In genomic region chr13:87356314-87356713, GRCh38 we compare ENCODE assay signal across 17 cellular contexts.
DNase-seq lines count a peak whose midpoint lies in the region; ATAC-seq and TF ChIP-seq lines count a peak whose summit lies in the region.
"Had no signal": no experiment of that assay in that cellular context is flagged by ENCODE, and none has a peak within 500 bp of the region (broad histone marks: within the 10 kb centered on the region; RNA-seq: fewer than 3 reads in every experiment).

No MANE protein-coding gene starts in this region.

- no peak overlapping the region for H2AFZ ChIP-seq in mesenchymal stem cell (ENCODE audit: low read depth, low read length)

- H2AK5ac ChIP-seq in mesenchymal stem cell (ENCODE audit: low read length, severe bottlenecking) = no peak overlapping the region

- no peak overlapping the region for H4K91ac ChIP-seq in mesenchymal stem cell (ENCODE audit: low read length)

- ATAC-seq in left lobe of liver = peak; percentile 48
- no peak for ATAC-seq in aorta (ENCODE audit: low FRiP score)
- ATAC-seq: HCT116, mucosa of descending colon had no signal

- H3K4ac ChIP-seq in mesenchymal stem cell (ENCODE audit: low read depth in 1 of 2, low read length in 2 of 2) = no peak overlapping the region

- TF ChIP-seq CTCF in GM12865 (IDR thresholded peaks at IDR 0.05; ENCODE audit: insufficient read depth, low read depth, low read length, missing control alignments) (no peak), colonic mucosa (IDR thresholded peaks at IDR 0.05) (no peak)

- H3K4me1 ChIP-seq in colonic mucosa = no peaks in the 10 kb centered on the region
- no peaks in the 10 kb centered on the region for H3K4me1 ChIP-seq in aorta (ENCODE audit: control insufficient read depth in 1 of 2, insufficient read depth in 2 of 2, low read length in 2 of 2)
- H3K4me1 ChIP-seq in mesenchymal stem cell (ENCODE audit: control insufficient read depth, insufficient read depth, low read depth, low read length) = no peaks in the 10 kb centered on the region
- H3K4me1 ChIP-seq: tibial nerve had no signal

- no peak overlapping the region for H2BK5ac ChIP-seq in mesenchymal stem cell (ENCODE audit: low read depth, low read length, poor library complexity, severe bottlenecking)

- intact Hi-C loops in colonic mucosa (cut with DNase I) (no loop called here), aorta (cut with DNase I) (no loop called here)

- peak overlapping the region in 1 of 2 experiments; percentile 25 for H2BK12ac ChIP-seq in mesenchymal stem cell (ENCODE audit: low read length in 2 of 2)

- H3K4me2 ChIP-seq in mesenchymal stem cell (ENCODE audit: low read length, poor library complexity, severe bottlenecking) = no peak overlapping the region

- H3K9me3 ChIP-seq in colonic mucosa (no peaks in the 10 kb centered on the region), aorta (ENCODE audit: control insufficient read depth, low read length) (no peaks in the 10 kb centered on the region), mesenchymal stem cell (ENCODE audit: control insufficient read depth, low read length) (peaks cover 13% of the 10 kb centered on the region)
- H3K9me3 ChIP-seq: mucosa of descending colon, neutrophil, tibial nerve had no signal

- H3K23ac ChIP-seq in mesenchymal stem cell (ENCODE audit: low read length in 2 of 2) = no peak overlapping the region

- H2BK120ac ChIP-seq in mesenchymal stem cell (ENCODE audit: low read depth, low read length) = no peak overlapping the region

- H3K4me3 ChIP-seq in GM12865 (ENCODE audit: low read depth, low read length) (no peak overlapping the region), colonic mucosa (no peak overlapping the region), aorta (ENCODE audit: low read length in 2 of 2) (no peak overlapping the region), mesenchymal stem cell (ENCODE audit: insufficient read depth in 1 of 2, low read depth in 1 of 2, low read length in 2 of 2) (no peak overlapping the region)
- H3K4me3 ChIP-seq: mucosa of descending colon, tibial nerve had no signal

- no peak overlapping the region for H4K8ac ChIP-seq in mesenchymal stem cell (ENCODE audit: low read length)

- no peak overlapping the region for H3K18ac ChIP-seq in mesenchymal stem cell (ENCODE audit: low read depth in 1 of 2, low read length in 2 of 2)

- no peak overlapping the region for H2BK15ac ChIP-seq in mesenchymal stem cell (ENCODE audit: low read depth, poor library complexity, severe bottlenecking)

- H3K79me1 ChIP-seq in mesenchymal stem cell (replicated peaks; ENCODE audit: low read length, poor library complexity, severe bottlenecking) = no peaks in the 10 kb centered on the region

- H3K14ac ChIP-seq in mesenchymal stem cell (ENCODE audit: low read length in 2 of 2) = no peak overlapping the region

- 73 to 79% methylated on average over 8 of the region's 8 CpGs for WGBS in aorta, 2 donors
- 91% methylated on average over 7 of the region's 8 CpGs for WGBS in mesenchymal stem cell

- no peaks in the 10 kb centered on the region for H3K36me3 ChIP-seq in colonic mucosa
- H3K36me3 ChIP-seq in aorta (ENCODE audit: control insufficient read depth in 1 of 2, insufficient read depth in 2 of 2, low read length in 1 of 2) = no peaks in the 10 kb centered on the region
- H3K36me3 ChIP-seq in mesenchymal stem cell (ENCODE audit: control insufficient read depth in 1 of 2, insufficient read depth in 2 of 2, low read depth in 1 of 2, low read length in 2 of 2) = no peaks in the 10 kb centered on the region
- H3K36me3 ChIP-seq: neutrophil, tibial nerve had no signal

- H3K27me3 ChIP-seq in colonic mucosa = no peaks in the 10 kb centered on the region
- H3K27me3 ChIP-seq in aorta (ENCODE audit: control insufficient read depth in 1 of 2, insufficient read depth in 2 of 2, low read length in 1 of 2) = no peaks in the 10 kb centered on the region
- no peaks in the 10 kb centered on the region for H3K27me3 ChIP-seq in mesenchymal stem cell (ENCODE audit: control insufficient read depth in 1 of 2, insufficient read depth in 1 of 2, low read length in 2 of 2)
- H3K27me3 ChIP-seq: neutrophil, tibial nerve had no signal

- H3K27ac ChIP-seq in colonic mucosa = no peak overlapping the region
- H3K27ac ChIP-seq in aorta (ENCODE audit: low read depth in 1 of 2, low read length in 2 of 2) = no peak overlapping the region
- no peak overlapping the region for H3K27ac ChIP-seq in mesenchymal stem cell (ENCODE audit: low read length, poor library complexity, severe bottlenecking)
- H3K27ac ChIP-seq: neutrophil, tibial nerve had no signal

- H3K9ac ChIP-seq in colonic mucosa (ENCODE audit: low read depth in 2 of 2, low read length in 2 of 2) = no peak overlapping the region
- no peak overlapping the region for H3K9ac ChIP-seq in mesenchymal stem cell (ENCODE audit: low read length)

- DNase-seq in GM12865 (ENCODE audit: low read depth) (peak; percentile 0), LoVo (ENCODE audit: low spot score) (peak; percentile 35), OCI-M1 (lab: John Stamatoyannopoulos, UW) (peak; percentile 91), left lobe of liver (ENCODE audit: low spot score) (no peak), colonic mucosa (no peak), aorta (no peak), mesenchymal stem cell (no peak)
- no peak for DNase-seq in central memory CD4-positive, alpha-beta T cell
- DNase-seq: activated gamma-delta T cell; kidney glomerular epithelial cell; NCI-H2029 treated with DMSO at 0.1 percent for 48 hours; stimulated activated CD4-positive, alpha-beta T cell treated with anti-CD3 and anti-CD28 coated beads, Interleukin-15, amount 100 ng/mL, for 24 hours; stimulated activated naive CD4-positive, alpha-beta T cell had no signal

Comparison
In these comparisons a context has a peak if more than half of its experiments do, and no peak if none do; other contexts are left out.
1. DNase-seq: peak in GM12865 (single experiment), LoVo (single experiment) and OCI-M1 (single experiment); none in left lobe of liver (single experiment), colonic mucosa (single experiment), aorta (0 of 2), mesenchymal stem cell (single experiment) and central memory CD4-positive, alpha-beta T cell (single experiment).